1 cellular context compared by ENCODE assay signal in the genomic region with DNA sequence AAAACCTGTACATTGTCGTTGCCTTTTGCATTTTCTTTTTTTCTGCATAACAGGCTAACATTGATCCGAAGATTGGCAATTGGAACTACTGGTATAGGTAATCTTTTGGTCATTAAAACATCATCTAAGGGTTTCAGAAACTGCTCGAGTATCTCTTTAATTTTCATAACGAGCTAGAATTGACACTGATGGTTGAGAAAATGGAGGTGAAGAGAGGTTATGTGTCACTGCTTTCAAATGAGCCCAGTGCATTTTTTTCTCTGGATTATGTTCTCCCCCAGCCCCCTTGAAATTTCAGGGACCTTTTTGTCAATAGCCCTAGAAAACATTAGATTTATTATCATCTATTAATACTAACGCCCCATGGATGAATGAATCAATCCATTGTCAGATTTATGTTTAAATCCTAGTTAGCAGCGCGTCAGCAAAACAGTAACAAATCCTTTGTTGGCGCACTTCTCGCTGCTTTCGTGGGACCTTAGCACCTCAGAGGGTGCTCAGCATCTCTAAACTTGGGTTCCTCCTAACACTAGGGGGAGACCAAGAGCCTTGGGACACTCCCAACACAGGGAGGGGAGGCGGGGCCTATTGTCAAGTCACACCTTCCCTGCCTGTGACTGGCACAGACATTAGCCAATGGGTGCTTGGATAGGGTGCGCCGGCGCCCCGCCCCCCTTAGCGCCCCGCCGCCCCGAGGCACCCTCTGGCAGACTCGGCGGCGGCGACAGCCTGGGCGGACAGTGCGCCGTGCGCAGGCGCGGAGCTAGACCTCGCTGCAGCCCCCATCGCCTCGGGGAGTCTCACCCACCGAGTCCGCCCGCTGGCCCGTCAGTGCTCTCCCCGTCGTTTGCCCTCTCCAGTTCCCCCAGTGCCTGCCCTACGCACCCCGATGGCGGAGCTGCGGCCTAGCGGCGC.
A peak's percentile ranks its signal among the peaks of the same experiment; 100 is the strongest.
TF ChIP-seq lines count a peak whose summit lies in the region.

TSS of gene SUFU (plus strand) at position 709 of the 915 bp plus-strand sequence. CDS start at position 890, 181 bp downstream.

TF ChIP-seq in GM12878, 131 proteins besides CTCF, POLR2A, EP300 and RAD21 (continued from another document):
- no peak for TF ChIP-seq CUX1 (IDR thresholded peaks at IDR 0.05; ENCODE audit: insufficient replicate concordance, low read depth, low read length)
- peak; percentile 73; the same call in 1 of the 2 replicates for TF ChIP-seq CHD2 (IDR thresholded peaks at IDR 0.05; ENCODE audit: borderline replicate concordance, low read depth, low read length)
- TF ChIP-seq BMI1 (IDR thresholded peaks at IDR 0.05; ENCODE audit: borderline replicate concordance): no peak
- TF ChIP-seq RELA (IDR thresholded peaks at IDR 0.05; ENCODE audit: borderline replicate concordance, partially characterized antibody): no peak
- TF ChIP-seq, protein P1, sequence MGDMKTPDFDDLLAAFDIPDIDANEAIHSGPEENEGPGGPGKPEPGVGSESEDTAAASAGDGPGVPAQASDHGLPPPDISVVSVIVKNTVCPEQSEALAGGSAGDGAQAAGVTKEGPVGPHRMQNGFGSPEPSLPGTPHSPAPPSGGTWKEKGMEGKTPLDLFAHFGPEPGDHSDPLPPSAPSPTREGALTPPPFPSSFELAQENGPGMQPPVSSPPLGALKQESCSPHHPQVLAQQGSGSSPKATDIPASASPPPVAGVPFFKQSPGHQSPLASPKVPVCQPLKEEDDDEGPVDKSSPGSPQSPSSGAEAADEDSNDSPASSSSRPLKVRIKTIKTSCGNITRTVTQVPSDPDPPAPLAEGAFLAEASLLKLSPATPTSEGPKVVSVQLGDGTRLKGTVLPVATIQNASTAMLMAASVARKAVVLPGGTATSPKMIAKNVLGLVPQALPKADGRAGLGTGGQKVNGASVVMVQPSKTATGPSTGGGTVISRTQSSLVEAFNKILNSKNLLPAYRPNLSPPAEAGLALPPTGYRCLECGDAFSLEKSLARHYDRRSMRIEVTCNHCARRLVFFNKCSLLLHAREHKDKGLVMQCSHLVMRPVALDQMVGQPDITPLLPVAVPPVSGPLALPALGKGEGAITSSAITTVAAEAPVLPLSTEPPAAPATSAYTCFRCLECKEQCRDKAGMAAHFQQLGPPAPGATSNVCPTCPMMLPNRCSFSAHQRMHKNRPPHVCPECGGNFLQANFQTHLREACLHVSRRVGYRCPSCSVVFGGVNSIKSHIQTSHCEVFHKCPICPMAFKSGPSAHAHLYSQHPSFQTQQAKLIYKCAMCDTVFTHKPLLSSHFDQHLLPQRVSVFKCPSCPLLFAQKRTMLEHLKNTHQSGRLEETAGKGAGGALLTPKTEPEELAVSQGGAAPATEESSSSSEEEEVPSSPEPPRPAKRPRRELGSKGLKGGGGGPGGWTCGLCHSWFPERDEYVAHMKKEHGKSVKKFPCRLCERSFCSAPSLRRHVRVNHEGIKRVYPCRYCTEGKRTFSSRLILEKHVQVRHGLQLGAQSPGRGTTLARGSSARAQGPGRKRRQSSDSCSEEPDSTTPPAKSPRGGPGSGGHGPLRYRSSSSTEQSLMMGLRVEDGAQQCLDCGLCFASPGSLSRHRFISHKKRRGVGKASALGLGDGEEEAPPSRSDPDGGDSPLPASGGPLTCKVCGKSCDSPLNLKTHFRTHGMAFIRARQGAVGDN (IDR thresholded peaks at IDR 0.05): no peak
- no peak for TF ChIP-seq CREM (IDR thresholded peaks at IDR 0.05; ENCODE audit: low read depth)
- no peak for TF ChIP-seq SUZ12 (IDR thresholded peaks at IDR 0.05; ENCODE audit: unreplicated experiment)
- TF ChIP-seq HDAC2 (IDR thresholded peaks at IDR 0.05): no peak
- peak; percentile 71; the same call in 1 of the 2 replicates for TF ChIP-seq POLR2AphosphoS5 (IDR thresholded peaks at IDR 0.05; ENCODE audit: low read length)
- TF ChIP-seq ZZZ3 (IDR thresholded peaks at IDR 0.05; ENCODE audit: control insufficient read depth, insufficient read length, low read depth): no peak
- 0 out of 2 replicates have a peak, but pooled peaks have one; percentile 56 for TF ChIP-seq POLR2AphosphoS2 (IDR thresholded peaks at IDR 0.05; ENCODE audit: low read depth, low read length)
- TF ChIP-seq SMARCA5 (IDR thresholded peaks at IDR 0.05): no peak; the same call in 1 of the 2 replicates
- no peak for TF ChIP-seq JUND (IDR thresholded peaks at IDR 0.05; ENCODE audit: low read depth, low read length)
- TF ChIP-seq SIN3A (IDR thresholded peaks at IDR 0.05; ENCODE audit: low read depth, low read length): no peak; the same call in 1 of the 2 replicates
